ENCODE assay signal across 18 cellular contexts in genomic region chr2:62923881-62924280, GRCh38.
DNase-seq lines count a peak whose midpoint lies in the region; ATAC-seq lines count a peak whose summit lies in the region.
"Had no signal": no experiment of that assay in that cellular context is flagged by ENCODE, and none has a peak within 500 bp of the region (broad histone marks: within the 10 kb centered on the region; RNA-seq: fewer than 3 reads in every experiment).

No MANE protein-coding gene starts in this region.

- no peaks in the 10 kb centered on the region for H3K27me3 ChIP-seq in trophoblast cell (ENCODE audit: insufficient read depth, low read length)
- H3K27me3 ChIP-seq in H7 (ENCODE audit: control insufficient read depth, insufficient read depth, low read length) = no peaks in the 10 kb centered on the region
- H3K27me3 ChIP-seq: BE2C, BLaER1 had no signal

- no peaks in the 10 kb centered on the region for H3K4me1 ChIP-seq in trophoblast cell (ENCODE audit: control insufficient read depth in 1 of 2, insufficient read depth in 2 of 2, low read length in 2 of 2)
- H3K4me1 ChIP-seq: BE2C, BLaER1 had no signal

- no peak overlapping the region for H2BK120ac ChIP-seq in trophoblast cell (ENCODE audit: insufficient read depth, low read length, poor library complexity)

- no peak overlapping the region for H3K14ac ChIP-seq in trophoblast cell (ENCODE audit: low read length)

- H2BK12ac ChIP-seq in trophoblast cell (ENCODE audit: low read length) = no peak overlapping the region

- no peak overlapping the region for H3K4ac ChIP-seq in trophoblast cell (ENCODE audit: low read depth, low read length)

- no peak overlapping the region for H3K23ac ChIP-seq in trophoblast cell (ENCODE audit: low read length)

- H4K91ac ChIP-seq in trophoblast cell (ENCODE audit: low read depth, low read length) = no peak overlapping the region

- WGBS in trophoblast cell (ENCODE audit: extremely low coverage, insufficient coverage, insufficient read length) = no CpG with 5 or more reads among the region's 2 CpGs

- H3K79me1 ChIP-seq in trophoblast cell (ENCODE audit: low read length) = no peaks in the 10 kb centered on the region

- no peaks in the 10 kb centered on the region for H3K79me2 ChIP-seq in trophoblast cell (ENCODE audit: control insufficient read depth, insufficient read depth, low read length, poor library complexity)

- H3K18ac ChIP-seq in trophoblast cell (ENCODE audit: low read length) = no peak overlapping the region

- H4K8ac ChIP-seq in trophoblast cell (ENCODE audit: low read depth, low read length) = no peak overlapping the region

- no peak overlapping the region for H4K12ac ChIP-seq in trophoblast cell (ENCODE audit: low read depth, low read length)

- DNase-seq in trophoblast cell = peak; percentile 64 to 85
- no peak for DNase-seq in DMS53 (lab: John Stamatoyannopoulos, UW)
- DNase-seq in H7 = no peak
- DNase-seq: 8988T; ACHN; BE2C; C1 segment of cervical spinal cord; CD4-positive, alpha-beta memory T cell; CD4-positive, CD25-positive, alpha-beta regulatory T cell; CD8-positive, alpha-beta memory T cell; COR-L47; DMS 273 treated with DMSO at 0.1 percent for 48 hours; DMS153; DMS79 treated with DMSO at 0.1 percent for 48 hours; GF-D8 had no signal

- H2AK5ac ChIP-seq in trophoblast cell (ENCODE audit: low read length) = no peak overlapping the region

- H3K9me3 ChIP-seq in iPS-18c (ENCODE audit: control insufficient read depth, insufficient read depth, low read length) = no peaks in the 10 kb centered on the region
- H3K9me3 ChIP-seq in trophoblast cell (ENCODE audit: insufficient read depth, low read depth, low read length) = peaks cover 9% of the 10 kb centered on the region
- H3K9me3 ChIP-seq: BE2C had no signal

- no peak overlapping the region for H3K4me2 ChIP-seq in trophoblast cell (ENCODE audit: low read length)
- H3K4me2 ChIP-seq: BLaER1 had no signal

- H3K27ac ChIP-seq in trophoblast cell (ENCODE audit: low read depth, low read length) = no peak overlapping the region
- H3K27ac ChIP-seq: BLaER1 had no signal

- peak; percentile 20 for ATAC-seq in esophagus mucosa

- no peak overlapping the region for H3K9ac ChIP-seq in trophoblast cell (ENCODE audit: low read length)
- H3K9ac ChIP-seq: BLaER1 had no signal

- no peak overlapping the region for H2BK5ac ChIP-seq in trophoblast cell (ENCODE audit: low read depth, low read length, poor library complexity)

- H2AFZ ChIP-seq in trophoblast cell (ENCODE audit: insufficient read depth, low read length, poor library complexity) = no peak overlapping the region

- H3K36me3 ChIP-seq in trophoblast cell (ENCODE audit: control insufficient read depth in 1 of 2, insufficient read depth in 2 of 2, low read length in 2 of 2) (peaks cover 16 to 17% of the 10 kb centered on the region in 2 experiments), H7 (replicated peaks; ENCODE audit: control insufficient read depth, insufficient read depth, low read length) (peaks cover 2% of the 10 kb centered on the region)
- H3K36me3 ChIP-seq: BE2C had no signal

- peak overlapping the region; percentile 12; the same call in 1 of the 2 replicates for H3K4me3 ChIP-seq in iPS-18c (ENCODE audit: insufficient read depth, low read depth, low read length)
- H3K4me3 ChIP-seq in trophoblast cell (ENCODE audit: low read depth, low read length) = no peak overlapping the region
- no peak overlapping the region for H3K4me3 ChIP-seq in H7 (ENCODE audit: insufficient read depth, low read depth, low read length)
- H3K4me3 ChIP-seq: BLaER1 had no signal

Comparison
In these comparisons a context has a peak if more than half of its experiments do, and no peak if none do; other contexts are left out.
1. DNase-seq: peak in trophoblast cell (2 of 2); none in DMS53 (single experiment) and H7 (single experiment).